Comparison of ENCODE assay signal across 16 cellular contexts in genomic region chr19:57249329-57249728, GRCh38. TPM values are rescaled to one million over a fixed set of nuclear protein-coding genes. Genes with fewer than 3 reads are reported as not detected.
A peak's percentile ranks its signal among the peaks of the same experiment; 100 is the strongest.
DNase-seq lines count a peak whose midpoint lies in the region; ATAC-seq and TF ChIP-seq lines count a peak whose summit lies in the region.
"Had no signal": no experiment of that assay in that cellular context is flagged by ENCODE, and none has a peak within 500 bp of the region (broad histone marks: within the 10 kb centered on the region; RNA-seq: fewer than 3 reads in every experiment).

No MANE protein-coding gene starts in this region.

- POLR2A ChIA-PET in IMR-90 (lab: Charles Lee; ENCODE audit: unreplicated experiment): no interaction called here

- DNase-seq in ELR (ENCODE audit: low read depth) (peak; percentile 44), IMR-90 (peak; percentile 47), hepatic stellate cell (ENCODE audit: low spot score) (peak; percentile 28), hepatocyte (ENCODE audit: low spot score) (no peak), mucosa of gallbladder (ENCODE audit: low spot score) (no peak)
- DNase-seq: 8988T; CD8-positive, alpha-beta T cell; DMS 273 treated with DMSO at 0.1 percent for 48 hours; DMS53; DND-41; GDM1; H9 had no signal

- H3K4me3 ChIP-seq in IMR-90 (ENCODE audit: insufficient read depth, low read depth, low read length) (no peak overlapping the region), skeletal muscle satellite cell (ENCODE audit: low read length) (no peak overlapping the region), hepatocyte (no peak overlapping the region)
- H3K4me3 ChIP-seq: BLaER1 treated with 17β-estradiol and CSF1 and Interleukin-3, amounts not matched to agents 10 nM and 100 nM; K562 had no signal

- H3K79me1 ChIP-seq in IMR-90 (ENCODE audit: low read depth in 1 of 2, low read length in 2 of 2): peaks cover 47 to 67% of the 10 kb centered on the region in 2 experiments

- dilution Hi-C loops in IMR-90 (cut with HindIII; ENCODE audit: low sequenced_read_pairs, unreplicated experiment): no loop called here

- no peak overlapping the region for H2BK120ac ChIP-seq in IMR-90 (ENCODE audit: low read depth, low read length)

- peak overlapping the region; percentile 43; the same call in 1 of the 2 replicates for H2AK5ac ChIP-seq in IMR-90 (ENCODE audit: low read depth, low read length)

- peak overlapping the region; percentile 50 for H2BK5ac ChIP-seq in IMR-90 (ENCODE audit: low read depth, low read length, poor library complexity, severe bottlenecking)

- no TSS peak for BruUV-seq in IMR-90 (replicated peaks; lab: Mats Ljungman, UMichigan)

- no peak overlapping the region for H3K56ac ChIP-seq in IMR-90 (ENCODE audit: extremely low read depth, insufficient read depth, low read length)

- peaks cover 29% of the 10 kb centered on the region for H3K79me2 ChIP-seq in hepatocyte

- 0 out of 2 replicates have a peak overlapping the region, but pooled peaks have one; percentile 5 for H4K91ac ChIP-seq in IMR-90 (ENCODE audit: insufficient read depth, low read depth, low read length)

- H3K23ac ChIP-seq in IMR-90 (ENCODE audit: low read depth, low read length): 0 out of 2 replicates have a peak overlapping the region, but pooled peaks have one; percentile 41

- no peak for TF ChIP-seq RAD21 in IMR-90 (IDR thresholded peaks at IDR 0.05; ENCODE audit: low read length)

- H3K18ac ChIP-seq in IMR-90 (ENCODE audit: low read depth, low read length): no peak overlapping the region; the same call in 1 of the 2 replicates

- H3K4me1 ChIP-seq in IMR-90 (ENCODE audit: control insufficient read depth, insufficient read depth, low read length) (peaks cover 2% of the 10 kb centered on the region), skeletal muscle satellite cell (ENCODE audit: control insufficient read depth, insufficient read depth, low read length) (peaks cover 10% of the 10 kb centered on the region), hepatocyte (ENCODE audit: insufficient read depth) (no peaks in the 10 kb centered on the region)
- H3K4me1 ChIP-seq: BLaER1 treated with 17β-estradiol and CSF1 and Interleukin-3, amounts not matched to agents 10 nM and 100 nM had no signal

- no CpG with 5 or more reads among the region's 1 CpG for WGBS in IMR-90 (ENCODE audit: extremely low coverage in 2 of 2, insufficient read length in 1 of 2), 2 experiments
- WGBS in hepatocyte (ENCODE audit: low lambda C conversion rate, missing lambda C conversion rate): 93% methylated on average over 1 of the region's 1 CpG

- no peak overlapping the region for H2BK15ac ChIP-seq in IMR-90 (ENCODE audit: low read depth, low read length)

- no peak for TF ChIP-seq POLR2A in IMR-90 (IDR thresholded peaks at IDR 0.05; ENCODE audit: low read depth, low read length)

- CTCF ChIA-PET in IMR-90 (lab: Yijun Ruan, JAX): no interaction called here

- H4K8ac ChIP-seq in IMR-90 (ENCODE audit: low read depth in 2 of 2, low read length in 2 of 2): peak overlapping the region in 1 of 2 experiments; percentile 62; a peak in 1 of 4 replicates

- intact Hi-C loops in IMR-90 (cut with micrococcal nuclease): no loop called here

- H2AFZ ChIP-seq in IMR-90 (replicated peaks; ENCODE audit: low read length, poor library complexity) (no peak overlapping the region), hepatocyte (no peak overlapping the region)

- H3K4me2 ChIP-seq in IMR-90 (ENCODE audit: low read depth, low read length) (peak overlapping the region; percentile 19; the same call in 1 of the 2 replicates), skeletal muscle satellite cell (ENCODE audit: low read length) (peak overlapping the region; percentile 1), hepatocyte (no peak overlapping the region)
- H3K4me2 ChIP-seq: BLaER1 treated with 17β-estradiol and CSF1 and Interleukin-3, amounts not matched to agents 10 nM and 100 nM had no signal

- H3K14ac ChIP-seq in IMR-90 (replicated peaks; ENCODE audit: low read depth, low read length): 0 out of 2 replicates have a peak overlapping the region, but pooled peaks have one; percentile 65

- TF ChIP-seq CTCF in IMR-90 (conservative IDR thresholded peaks at IDR 0.05; ENCODE audit: low read depth, low read length) (no peak), hepatocyte (IDR thresholded peaks at IDR 0.05; ENCODE audit: poor library complexity) (no peak)

- H3K27me3 ChIP-seq in IMR-90 (ENCODE audit: control insufficient read depth, insufficient read depth, low read length) (no peaks in the 10 kb centered on the region), skeletal muscle satellite cell (ENCODE audit: control insufficient read depth, insufficient read depth, low read length) (no peaks in the 10 kb centered on the region), hepatocyte (no peaks in the 10 kb centered on the region)
- H3K27me3 ChIP-seq: BLaER1 treated with 17β-estradiol and CSF1 and Interleukin-3, amounts not matched to agents 10 nM and 100 nM had no signal

- peak overlapping the region; percentile 57 for H3K4ac ChIP-seq in IMR-90 (ENCODE audit: low read depth, low read length)

- no peaks in the 10 kb centered on the region for H3K9me2 ChIP-seq in hepatocyte (replicated peaks; ENCODE audit: insufficient read depth)

- no peak overlapping the region for H2BK20ac ChIP-seq in IMR-90 (ENCODE audit: low read depth, low read length)

- H4K5ac ChIP-seq in IMR-90 (ENCODE audit: low read depth, low read length): no peak overlapping the region

- no peak overlapping the region for H3K27ac ChIP-seq in IMR-90 (ENCODE audit: insufficient read depth, low read length)
- no peak overlapping the region for H3K27ac ChIP-seq in hepatocyte
- H3K27ac ChIP-seq: BLaER1 treated with 17β-estradiol and CSF1 and Interleukin-3, amounts not matched to agents 10 nM and 100 nM had no signal

- no peak overlapping the region for H2AK9ac ChIP-seq in IMR-90 (replicated peaks; ENCODE audit: low read depth, low read length, poor library complexity)

- peaks cover 70% of the 10 kb centered on the region for H3K36me3 ChIP-seq in IMR-90 (ENCODE audit: control insufficient read depth, insufficient read depth, low read length)
- H3K36me3 ChIP-seq in skeletal muscle satellite cell (ENCODE audit: insufficient read depth, low read length): peaks cover 72% of the 10 kb centered on the region
- no peaks in the 10 kb centered on the region for H3K36me3 ChIP-seq in hepatocyte (replicated peaks; ENCODE audit: insufficient read depth, low read depth)

- peaks cover 7% of the 10 kb centered on the region; the same call in 1 of the 2 replicates for H3K9me1 ChIP-seq in IMR-90 (ENCODE audit: insufficient read depth, low read length)

- in situ Hi-C loops in IMR-90 (cut with MboI; ENCODE audit: low sequenced_read_pairs): no loop called here

- no peak overlapping the region for H3K9ac ChIP-seq in IMR-90 (ENCODE audit: low read depth, low read length)
- H3K9ac ChIP-seq in skeletal muscle satellite cell (ENCODE audit: low read depth, low read length): no peak overlapping the region
- H3K9ac ChIP-seq: BLaER1 treated with 17β-estradiol and CSF1 and Interleukin-3, amounts not matched to agents 10 nM and 100 nM had no signal

- H4K20me1 ChIP-seq in IMR-90 (ENCODE audit: insufficient read depth, low read length) (peaks cover 11% of the 10 kb centered on the region; the same call in 1 of the 2 replicates), hepatocyte (ENCODE audit: insufficient read depth, poor library complexity, severe bottlenecking) (no peaks in the 10 kb centered on the region)

- H3K9me3 ChIP-seq in IMR-90 (ENCODE audit: control insufficient read depth, insufficient read depth, low read length) (no peaks in the 10 kb centered on the region; the same call in 1 of the 2 replicates), skeletal muscle satellite cell (replicated peaks; ENCODE audit: low read length) (no peaks in the 10 kb centered on the region), hepatocyte (ENCODE audit: low read depth) (no peaks in the 10 kb centered on the region)
- H3K9me3 ChIP-seq: BLaER1 treated with 17β-estradiol and CSF1 and Interleukin-3, amounts not matched to agents 10 nM and 100 nM had no signal

- peak; percentile 51 for ATAC-seq in IMR-90 (ENCODE audit: low read depth)
- no peak for ATAC-seq in GM19455 (IDR thresholded peaks at IDR 0.05; ENCODE audit: unreplicated experiment)
- ATAC-seq: CD8-positive, alpha-beta T cell; K562 had no signal

TF ChIP-seq in IMR-90, 13 proteins besides CTCF, POLR2A, EP300 and RAD21 (continues in another document):
- TF ChIP-seq MAFK (IDR thresholded peaks at IDR 0.05; ENCODE audit: low read depth, low read length) (no peak), NFE2L2 (IDR thresholded peaks at IDR 0.05; ENCODE audit: low read depth, low read length) (no peak), CEBPB (IDR thresholded peaks at IDR 0.05; ENCODE audit: low read depth, low read length) (no peak)

RNA-seq across cellular contexts. Expression of gene ZNF805, which starts 8.9 kb away (rescaled TPM):
- total RNA-seq in IMR-90 (2012; rRNA removed): 26.1 and 32.3 TPM in 2 replicates
- polyA plus RNA-seq in IMR-90 (2012; rRNA removed): 2.4 and 3.0 TPM in 2 replicates
- 0.84 and 1.3 TPM in 2 replicates for polyA plus RNA-seq in IMR-90 (2012; cell fraction: cytosol; rRNA removed)
- 1.1 and 2.3 TPM in 2 replicates for polyA plus RNA-seq in IMR-90 (2012; cell fraction: nucleus; rRNA removed; ENCODE audit: low replicate concordance)
- 12.7 and 15.2 TPM in 2 replicates for total RNA-seq in skeletal muscle satellite cell (2012; rRNA removed)
- 12.3 and 13.9 TPM in 2 replicates for total RNA-seq in hepatocyte
- 1.5 and 1.9 TPM in 2 replicates for polyA plus RNA-seq in hepatocyte
- 14.8 TPM for total RNA-seq in mucosa of gallbladder

RNA-seq across cellular contexts. Expression of gene AURKC, which starts 18.5 kb away (rescaled TPM):
- total RNA-seq in IMR-90 (2012; rRNA removed) (0.83 and 0.90 TPM in 2 replicates), hepatocyte (0.27 and 1.0 TPM in 2 replicates), mucosa of gallbladder (3.7 TPM)
- polyA plus RNA-seq in IMR-90 (2012; rRNA removed) (0.82 and 1.3 TPM in 2 replicates), hepatocyte (0.25 and 0.88 TPM in 2 replicates)
- 0.53 and 0.66 TPM in 2 replicates for polyA plus RNA-seq in IMR-90 (2012; cell fraction: cytosol; rRNA removed)
- polyA plus RNA-seq in IMR-90 (2012; cell fraction: nucleus; rRNA removed; ENCODE audit: low replicate concordance): 1.7 and 2.0 TPM in 2 replicates
- 0.76 TPM in 1 of 2 replicates, not detected in the other for total RNA-seq in skeletal muscle satellite cell (2012; rRNA removed)

RNA-seq across cellular contexts. Expression of gene ZNF460, which starts 31.0 kb away (rescaled TPM):
- total RNA-seq in IMR-90 (2012; rRNA removed): 41.9 and 55.2 TPM in 2 replicates
- polyA plus RNA-seq in IMR-90 (2012; rRNA removed): 3.2 and 3.6 TPM in 2 replicates
- polyA plus RNA-seq in IMR-90 (2012; cell fraction: cytosol; rRNA removed): 0.82 and 1.1 TPM in 2 replicates
- 2.3 and 6.0 TPM in 2 replicates for polyA plus RNA-seq in IMR-90 (2012; cell fraction: nucleus; rRNA removed; ENCODE audit: low replicate concordance)
- total RNA-seq in skeletal muscle satellite cell (2012; rRNA removed): 53.1 and 53.5 TPM in 2 replicates
- total RNA-seq in hepatocyte: 63.7 and 77.4 TPM in 2 replicates
- polyA plus RNA-seq in hepatocyte: 5.9 and 6.2 TPM in 2 replicates
- 63.1 TPM for total RNA-seq in mucosa of gallbladder

RNA-seq across cellular contexts. Expression of gene ZNF264, which starts 58.0 kb away (rescaled TPM):
- 23.9 and 31.9 TPM in 2 replicates for total RNA-seq in IMR-90 (2012; rRNA removed)
- polyA plus RNA-seq in IMR-90 (2012; rRNA removed): 3.4 and 3.5 TPM in 2 replicates
- polyA plus RNA-seq in IMR-90 (2012; cell fraction: cytosol; rRNA removed): 3.0 and 6.5 TPM in 2 replicates
- polyA plus RNA-seq in IMR-90 (2012; cell fraction: nucleus; rRNA removed; ENCODE audit: low replicate concordance): 4.6 and 7.5 TPM in 2 replicates
- 19.0 and 21.2 TPM in 2 replicates for total RNA-seq in skeletal muscle satellite cell (2012; rRNA removed)
- total RNA-seq in hepatocyte: 23.0 and 26.2 TPM in 2 replicates
- 2.8 and 4.4 TPM in 2 replicates for polyA plus RNA-seq in hepatocyte
- total RNA-seq in mucosa of gallbladder: 50.4 TPM

Comparison
In these comparisons a context has a peak if more than half of its experiments do, and no peak if none do; other contexts are left out.
1. DNase-seq: peak in ELR (single experiment), IMR-90 (single experiment) and hepatic stellate cell (single experiment); none in hepatocyte (single experiment) and mucosa of gallbladder (single experiment).